Comparison of ENCODE assay signal across 27 cellular contexts in genomic region chr1:6124341-6124740, GRCh38.
"Had no signal": no experiment of that assay in that cellular context is flagged by ENCODE, and none has a peak within 500 bp of the region (broad histone marks: within the 10 kb centered on the region; RNA-seq: fewer than 3 reads in every experiment).

No MANE protein-coding gene starts in this region.

- FAIRE-seq: bronchial epithelial cell, TTC549 had no signal

- H3K27me3 Mint-ChIP-seq: activated CD4-positive, alpha-beta T cell treated with anti-CD3 and anti-CD28 coated beads, Interleukin-2, amount 10 ng/mL, durations not matched to agents 7 days and 5 days had no signal

- H3K27me3 ChIP-seq: ascending aorta, body of pancreas, Peyer's patch had no signal

- H3K27ac ChIP-seq: ascending aorta, body of pancreas, Peyer's patch, RWPE1 had no signal

- H3K36me3 Mint-ChIP-seq: activated naive CD4-positive, alpha-beta T cell treated with anti-CD3 and anti-CD28 coated beads, Interleukin-2, amount 10 ng/mL, durations not matched to agents 7 days and 5 days had no signal

- H3K36me3 ChIP-seq: ascending aorta, Peyer's patch had no signal

- H3K9me3 ChIP-seq: ascending aorta, body of pancreas, Peyer's patch had no signal

- H3K27ac Mint-ChIP-seq: activated CD4-positive, alpha-beta T cell treated with anti-CD3 and anti-CD28 coated beads, Interleukin-2, amount 10 ng/mL, durations not matched to agents 7 days and 5 days; activated CD8-positive, alpha-beta T cell treated with anti-CD3 and anti-CD28 coated beads for 36 hours; activated naive CD4-positive, alpha-beta T cell treated with anti-CD3 and anti-CD28 coated beads, Interleukin-2, amount 10 ng/mL, durations not matched to agents 7 days and 5 days; activated T-cell treated with anti-CD3 and anti-CD28 coated beads, Interleukin-2, amount 50 U/mL, for 72 hours; activated T-helper 2 cell treated with anti-CD3 and anti-CD28 coated beads, Interferon-gamma antibody, Interleukin-2, Interleukin-4, amounts not matched to agents 10 μg/mL and 5 μg/mL and 100 μg/mL, durations not matched to agents 14 hours and 24 hours and 36 hours had no signal

- H3K4me3 ChIP-seq: ascending aorta, body of pancreas, Peyer's patch had no signal

- ATAC-seq: activated CD8-positive, alpha-beta T cell treated with anti-CD3 and anti-CD28 coated beads for 36 hours; activated T-cell treated with anti-CD3 and anti-CD28 coated beads, Interleukin-2, amount 50 U/mL, for 72 hours; body of pancreas had no signal

- H3K9me3 Mint-ChIP-seq: activated CD4-positive, alpha-beta T cell treated with anti-CD3 and anti-CD28 coated beads, Interleukin-2, amount 10 ng/mL, durations not matched to agents 7 days and 5 days; activated CD8-positive, alpha-beta T cell treated with anti-CD3 and anti-CD28 coated beads for 36 hours; activated naive CD4-positive, alpha-beta T cell treated with anti-CD3 and anti-CD28 coated beads, Interleukin-2, amount 10 ng/mL, durations not matched to agents 7 days and 5 days; activated T-cell treated with anti-CD3 and anti-CD28 coated beads, Interleukin-2, amount 50 U/mL, for 72 hours; activated T-helper 2 cell treated with anti-CD3 and anti-CD28 coated beads, Interferon-gamma antibody, Interleukin-2, Interleukin-4, amounts not matched to agents 10 μg/mL and 5 μg/mL and 100 μg/mL, durations not matched to agents 14 hours and 24 hours and 36 hours had no signal

- DNase-seq: activated CD4-positive, alpha-beta T cell treated with anti-CD3 and anti-CD28 coated beads, Interleukin-2, amount 10 ng/mL, durations not matched to agents 7 days and 5 days; activated CD4-positive, CD25-positive, alpha-beta regulatory T cell; activated CD8-positive, alpha-beta memory T cell treated with anti-CD3 and anti-CD28 coated beads, Interleukin-2, amount 50 U/mL, for 4 hours; activated CD8-positive, alpha-beta T cell treated with anti-CD3 and anti-CD28 coated beads for 36 hours; activated gamma-delta T cell treated with Interleukin-2 at 50 U/mL for 16 hours; activated naive CD4-positive, alpha-beta T cell treated with anti-CD3 and anti-CD28 coated beads, Interleukin-2, amount 10 ng/mL, durations not matched to agents 7 days and 5 days; activated T-cell treated with anti-CD3 and anti-CD28 coated beads, Interleukin-2, amount 50 U/mL, for 72 hours; central memory CD4-positive, alpha-beta T cell; Kasumi-1; KBM-7; NCI-H1048; NCI-H1417; NCI-H2029 treated with DMSO at 0.1 percent for 48 hours; NCI-H345; NCI-H510A; NCI-H526 treated with DMSO at 0.1 percent for 48 hours; NK-92 treated with Interleukin-12 subunit alpha and Interleukin-12 subunit beta, amount 100 ng/mL, for 24 hours; SIG-M5; T-helper 2 cell; T1000 had no signal

- H3K4me1 ChIP-seq: ascending aorta had no signal

- H3K4me3 Mint-ChIP-seq: activated CD4-positive, alpha-beta T cell treated with anti-CD3 and anti-CD28 coated beads, Interleukin-2, amount 10 ng/mL, durations not matched to agents 7 days and 5 days; activated CD8-positive, alpha-beta T cell treated with anti-CD3 and anti-CD28 coated beads for 36 hours; activated naive CD4-positive, alpha-beta T cell treated with anti-CD3 and anti-CD28 coated beads, Interleukin-2, amount 10 ng/mL, durations not matched to agents 7 days and 5 days; activated T-cell treated with anti-CD3 and anti-CD28 coated beads, Interleukin-2, amount 50 U/mL, for 72 hours had no signal
